39 cellular contexts compared by ENCODE assay signal in the genomic region with DNA sequence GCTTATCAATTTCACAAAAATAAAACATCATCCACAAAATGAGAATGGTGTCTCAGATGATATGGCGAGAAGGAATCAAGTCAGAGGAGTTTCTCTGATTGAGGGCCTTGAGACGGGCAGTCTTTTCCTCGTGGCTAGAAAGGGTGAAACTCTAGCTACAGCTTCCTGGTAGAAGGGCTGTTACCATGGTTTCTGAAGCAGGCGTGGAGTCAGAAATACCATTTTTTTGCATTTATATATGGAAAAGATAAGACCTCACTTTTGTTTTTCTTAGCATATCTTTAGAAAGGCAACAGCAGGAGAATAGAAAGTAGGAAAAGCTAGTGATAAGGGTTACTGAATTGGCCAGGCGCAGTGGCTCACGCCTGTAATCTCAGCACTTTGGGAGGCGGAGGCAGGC. TPM values are rescaled to one million over a fixed set of nuclear protein-coding genes. Genes with fewer than 3 reads are reported as not detected.
"Had no signal": no experiment of that assay in that cellular context is flagged by ENCODE, and none has a peak within 500 bp of the region (broad histone marks: within the 10 kb centered on the region; RNA-seq: fewer than 3 reads in every experiment).

No MANE protein-coding gene starts in this region.

- H3K4me1 ChIP-seq: adrenal gland, body of pancreas, breast epithelium, esophagus muscularis mucosa, gastrocnemius medialis, heart left ventricle had no signal

- H3K36me3 ChIP-seq: adrenal gland, breast epithelium, cardiac muscle cell, esophagus muscularis mucosa, gastrocnemius medialis, heart left ventricle had no signal

- H3K27ac ChIP-seq: adrenal gland, body of pancreas, breast epithelium, cardiac muscle cell, coronary artery, dorsolateral prefrontal cortex, esophagus muscularis mucosa, gastrocnemius medialis, heart left ventricle had no signal

- H3K36me3 Mint-ChIP-seq: activated CD4-positive, alpha-beta memory T cell treated with anti-CD3 and anti-CD28 coated beads for 36 hours; activated CD8-positive, alpha-beta memory T cell treated with anti-CD3 and anti-CD28 coated beads, Interleukin-2, amount 10 ng/mL, durations not matched to agents 7 days and 5 days; activated naive CD4-positive, alpha-beta T cell treated with anti-CD3 and anti-CD28 coated beads, Interleukin-2, amount 50 U/mL, for 24 hours; activated naive CD8-positive, alpha-beta T cell treated with anti-CD3 and anti-CD28 coated beads for 36 hours had no signal

- H3K4me1 Mint-ChIP-seq: activated CD4-positive, alpha-beta T cell treated with anti-CD3 and anti-CD28 coated beads for 36 hours; activated CD4-positive, alpha-beta T cell treated with anti-CD3 and anti-CD28 coated beads, Interleukin-2, amount 10 ng/mL, durations not matched to agents 24 days and 14 days; activated CD8-positive, alpha-beta memory T cell treated with anti-CD3 and anti-CD28 coated beads, Interleukin-2, amount 10 ng/mL, durations not matched to agents 7 days and 5 days; activated naive CD4-positive, alpha-beta T cell treated with anti-CD3 and anti-CD28 coated beads, Interleukin-2, amount 50 U/mL, for 24 hours; activated naive CD8-positive, alpha-beta T cell treated with anti-CD3 and anti-CD28 coated beads for 36 hours; activated naive CD8-positive, alpha-beta T cell treated with anti-CD3 and anti-CD28 coated beads, Interleukin-2, amount 50 U/mL, for 24 hours; endodermal cell had no signal

- H3K4me3 Mint-ChIP-seq: activated CD4-positive, alpha-beta memory T cell treated with anti-CD3 and anti-CD28 coated beads for 36 hours; activated CD4-positive, alpha-beta T cell treated with anti-CD3 and anti-CD28 coated beads for 36 hours; activated CD4-positive, alpha-beta T cell treated with anti-CD3 and anti-CD28 coated beads, Interleukin-2, amount 10 ng/mL, durations not matched to agents 24 days and 14 days; activated CD8-positive, alpha-beta memory T cell treated with anti-CD3 and anti-CD28 coated beads, Interleukin-2, amount 10 ng/mL, durations not matched to agents 7 days and 5 days; activated CD8-positive, alpha-beta T cell treated with anti-CD3 and anti-CD28 coated beads, Interleukin-2, amount 10 ng/mL, durations not matched to agents 7 days and 5 days; activated naive CD4-positive, alpha-beta T cell treated with anti-CD3 and anti-CD28 coated beads for 36 hours; activated naive CD4-positive, alpha-beta T cell treated with anti-CD3 and anti-CD28 coated beads, Interleukin-2, amount 50 U/mL, for 24 hours; activated naive CD8-positive, alpha-beta T cell treated with anti-CD3 and anti-CD28 coated beads for 36 hours; activated naive CD8-positive, alpha-beta T cell treated with anti-CD3 and anti-CD28 coated beads, Interleukin-2, amount 50 U/mL, for 24 hours; activated T-helper 1 cell treated with anti-CD3 and anti-CD28 coated beads, Interleukin-12 subunit alpha, Interleukin-12 subunit beta, Interleukin-2, Interleukin-4 antibody, amounts not matched to agents 30 ng/mL and 10 ng/mL and 1 ng/mL, durations not matched to agents 14 hours and 24 hours and 36 hours; dendritic cell treated with granulocyte-macrophage colony-stimulating factor and Interleukin-4, amounts not matched to agents 40 ng/mL and 50 ng/mL, for 4 days; endodermal cell had no signal

- H3K27me3 ChIP-seq: adrenal gland, body of pancreas, breast epithelium, cardiac muscle cell, dorsolateral prefrontal cortex, esophagus muscularis mucosa, gastrocnemius medialis, heart left ventricle had no signal

- DNase-seq: activated CD4-positive, alpha-beta memory T cell treated with anti-CD3 and anti-CD28 coated beads for 36 hours; activated CD4-positive, alpha-beta T cell treated with anti-CD3 and anti-CD28 coated beads for 36 hours; activated CD4-positive, alpha-beta T cell treated with anti-CD3 and anti-CD28 coated beads, Interleukin-2, amount 10 ng/mL, durations not matched to agents 24 days and 14 days; activated CD4-positive, CD25-positive, alpha-beta regulatory T cell; activated CD4-positive, CD25-positive, alpha-beta regulatory T cell treated with anti-CD3 and anti-CD28 coated beads, Interleukin-2, amount 50 U/mL, for 72 hours; activated CD8-positive, alpha-beta memory T cell treated with anti-CD3 and anti-CD28 coated beads, Interleukin-2, amount 10 ng/mL, durations not matched to agents 7 days and 5 days; activated CD8-positive, alpha-beta memory T cell treated with anti-CD3 and anti-CD28 coated beads, Interleukin-2, amount 50 U/mL, for 4 hours; activated CD8-positive, alpha-beta T cell treated with anti-CD3 and anti-CD28 coated beads, Interleukin-2, amount 10 ng/mL, durations not matched to agents 7 days and 5 days; activated effector memory CD4-positive, alpha-beta T cell treated with anti-CD3 and anti-CD28 coated beads, Interleukin-2, amount 50 U/mL, for 16 hours; activated naive CD4-positive, alpha-beta T cell treated with anti-CD3 and anti-CD28 coated beads for 36 hours; activated naive CD8-positive, alpha-beta T cell treated with anti-CD3 and anti-CD28 coated beads for 36 hours; activated naive CD8-positive, alpha-beta T cell treated with anti-CD3 and anti-CD28 coated beads, Interleukin-2, amount 50 U/mL, for 24 hours; activated T-cell treated with anti-CD3 and anti-CD28 coated beads, Interleukin-2, amount 50 U/mL, for 1 hour; activated T-cell treated with anti-CD3 and anti-CD28 coated beads, Interleukin-2, amount 50 U/mL, for 48 hours; adrenal gland; amygdala; aorta; body of pancreas; central memory CD4-positive, alpha-beta T cell; cerebellar nuclear complex; dorsolateral prefrontal cortex; effector memory CD4-positive, alpha-beta T cell; endodermal cell; erythroblast; foreskin fibroblast; gastrocnemius medialis; glutamatergic neuron; heart left ventricle; T-helper 2 cell had no signal

- H3K9me3 ChIP-seq: adrenal gland, body of pancreas, breast epithelium, esophagus muscularis mucosa, gastrocnemius medialis, heart left ventricle had no signal

- H3K4me3 ChIP-seq: adrenal gland, body of pancreas, breast epithelium, cardiac muscle cell, coronary artery, dorsolateral prefrontal cortex, esophagus muscularis mucosa, gastrocnemius medialis, heart left ventricle had no signal

- H3K27ac Mint-ChIP-seq: activated CD4-positive, alpha-beta memory T cell treated with anti-CD3 and anti-CD28 coated beads for 36 hours; activated CD4-positive, alpha-beta T cell treated with anti-CD3 and anti-CD28 coated beads for 36 hours; activated CD4-positive, alpha-beta T cell treated with anti-CD3 and anti-CD28 coated beads, Interleukin-2, amount 10 ng/mL, durations not matched to agents 24 days and 14 days; activated CD8-positive, alpha-beta memory T cell treated with anti-CD3 and anti-CD28 coated beads, Interleukin-2, amount 10 ng/mL, durations not matched to agents 7 days and 5 days; activated CD8-positive, alpha-beta T cell treated with anti-CD3 and anti-CD28 coated beads, Interleukin-2, amount 10 ng/mL, durations not matched to agents 7 days and 5 days; activated naive CD4-positive, alpha-beta T cell treated with anti-CD3 and anti-CD28 coated beads for 36 hours; activated naive CD4-positive, alpha-beta T cell treated with anti-CD3 and anti-CD28 coated beads, Interleukin-2, amount 50 U/mL, for 24 hours; activated naive CD8-positive, alpha-beta T cell treated with anti-CD3 and anti-CD28 coated beads for 36 hours; activated naive CD8-positive, alpha-beta T cell treated with anti-CD3 and anti-CD28 coated beads, Interleukin-2, amount 50 U/mL, for 24 hours; activated T-helper 1 cell treated with anti-CD3 and anti-CD28 coated beads, Interleukin-12 subunit alpha, Interleukin-12 subunit beta, Interleukin-2, Interleukin-4 antibody, amounts not matched to agents 30 ng/mL and 10 ng/mL and 1 ng/mL, durations not matched to agents 14 hours and 24 hours and 36 hours; activated T-helper 2 cell treated with anti-CD3 and anti-CD28 coated beads, Interferon-gamma antibody, Interleukin-2, Interleukin-4, amounts not matched to agents 10 μg/mL and 5 μg/mL and 100 μg/mL, durations not matched to agents 14 hours and 24 hours and 36 hours; dendritic cell treated with granulocyte-macrophage colony-stimulating factor and Interleukin-4, amounts not matched to agents 40 ng/mL and 50 ng/mL, for 4 days; endodermal cell had no signal

- H3K9me3 Mint-ChIP-seq: activated CD4-positive, alpha-beta memory T cell treated with anti-CD3 and anti-CD28 coated beads for 36 hours; activated CD4-positive, alpha-beta T cell treated with anti-CD3 and anti-CD28 coated beads, Interleukin-2, amount 10 ng/mL, durations not matched to agents 24 days and 14 days; activated naive CD4-positive, alpha-beta T cell treated with anti-CD3 and anti-CD28 coated beads for 36 hours; activated naive CD4-positive, alpha-beta T cell treated with anti-CD3 and anti-CD28 coated beads, Interleukin-2, amount 50 U/mL, for 24 hours; activated naive CD8-positive, alpha-beta T cell treated with anti-CD3 and anti-CD28 coated beads for 36 hours; activated naive CD8-positive, alpha-beta T cell treated with anti-CD3 and anti-CD28 coated beads, Interleukin-2, amount 50 U/mL, for 24 hours; activated T-helper 1 cell treated with anti-CD3 and anti-CD28 coated beads, Interleukin-12 subunit alpha, Interleukin-12 subunit beta, Interleukin-2, Interleukin-4 antibody, amounts not matched to agents 30 ng/mL and 10 ng/mL and 1 ng/mL, durations not matched to agents 14 hours and 24 hours and 36 hours; activated T-helper 2 cell treated with anti-CD3 and anti-CD28 coated beads, Interferon-gamma antibody, Interleukin-2, Interleukin-4, amounts not matched to agents 10 μg/mL and 5 μg/mL and 100 μg/mL, durations not matched to agents 14 hours and 24 hours and 36 hours; endodermal cell had no signal

- H3K27me3 Mint-ChIP-seq: activated CD4-positive, alpha-beta memory T cell treated with anti-CD3 and anti-CD28 coated beads for 36 hours; activated CD4-positive, alpha-beta T cell treated with anti-CD3 and anti-CD28 coated beads for 36 hours; activated CD8-positive, alpha-beta memory T cell treated with anti-CD3 and anti-CD28 coated beads, Interleukin-2, amount 10 ng/mL, durations not matched to agents 7 days and 5 days; activated naive CD4-positive, alpha-beta T cell treated with anti-CD3 and anti-CD28 coated beads, Interleukin-2, amount 50 U/mL, for 24 hours; activated naive CD8-positive, alpha-beta T cell treated with anti-CD3 and anti-CD28 coated beads for 36 hours; activated naive CD8-positive, alpha-beta T cell treated with anti-CD3 and anti-CD28 coated beads, Interleukin-2, amount 50 U/mL, for 24 hours; dendritic cell treated with granulocyte-macrophage colony-stimulating factor and Interleukin-4, amounts not matched to agents 40 ng/mL and 50 ng/mL, for 4 days had no signal

RNA-seq across cellular contexts. Expression of gene SAMD7, which starts 17.3 kb away (rescaled TPM):
- total RNA-seq: activated CD4-positive, alpha-beta memory T cell treated with anti-CD3 and anti-CD28 coated beads for 36 hours; activated CD4-positive, alpha-beta T cell treated with anti-CD3 and anti-CD28 coated beads for 36 hours; activated CD4-positive, alpha-beta T cell treated with anti-CD3 and anti-CD28 coated beads, Interleukin-2, amount 10 ng/mL, durations not matched to agents 24 days and 14 days; activated CD8-positive, alpha-beta memory T cell treated with anti-CD3 and anti-CD28 coated beads for 36 hours; activated CD8-positive, alpha-beta memory T cell treated with anti-CD3 and anti-CD28 coated beads, Interleukin-2, amount 10 ng/mL, durations not matched to agents 7 days and 5 days; activated CD8-positive, alpha-beta T cell treated with anti-CD3 and anti-CD28 coated beads, Interleukin-2, amount 10 ng/mL, durations not matched to agents 7 days and 5 days; activated naive CD4-positive, alpha-beta T cell treated with anti-CD3 and anti-CD28 coated beads for 36 hours; activated naive CD8-positive, alpha-beta T cell treated with anti-CD3 and anti-CD28 coated beads for 36 hours; activated T-helper 1 cell treated with anti-CD3 and anti-CD28 coated beads, Interleukin-12 subunit alpha, Interleukin-12 subunit beta, Interleukin-2, Interleukin-4 antibody, amounts not matched to agents 30 ng/mL and 10 ng/mL and 1 ng/mL, durations not matched to agents 14 hours and 24 hours and 36 hours; activated T-helper 2 cell treated with anti-CD3 and anti-CD28 coated beads, Interferon-gamma antibody, Interleukin-2, Interleukin-4, amounts not matched to agents 10 μg/mL and 5 μg/mL and 100 μg/mL, durations not matched to agents 14 hours and 24 hours and 36 hours; adrenal gland; aorta; body of pancreas; cardiac muscle cell; endodermal cell; esophagus muscularis mucosa; gastrocnemius medialis; heart left ventricle; T-helper 1 cell treated with Interleukin-12 subunit alpha and Interleukin-12 subunit beta and Interleukin-4 antibody, amounts not matched to agents 30 ng/mL and 1 ng/mL, for 36 hours had no signal
- polyA plus RNA-seq: adrenal gland, aorta, cardiac muscle cell, heart left ventricle had no signal

RNA-seq across cellular contexts. Expression of gene LRRC31, which starts 24.4 kb away (rescaled TPM):
- total RNA-seq: activated CD4-positive, alpha-beta memory T cell treated with anti-CD3 and anti-CD28 coated beads for 36 hours; activated CD4-positive, alpha-beta T cell treated with anti-CD3 and anti-CD28 coated beads for 36 hours; activated CD4-positive, alpha-beta T cell treated with anti-CD3 and anti-CD28 coated beads, Interleukin-2, amount 10 ng/mL, durations not matched to agents 24 days and 14 days; activated CD8-positive, alpha-beta memory T cell treated with anti-CD3 and anti-CD28 coated beads for 36 hours; activated CD8-positive, alpha-beta memory T cell treated with anti-CD3 and anti-CD28 coated beads, Interleukin-2, amount 10 ng/mL, durations not matched to agents 7 days and 5 days; activated CD8-positive, alpha-beta T cell treated with anti-CD3 and anti-CD28 coated beads, Interleukin-2, amount 10 ng/mL, durations not matched to agents 7 days and 5 days; activated naive CD4-positive, alpha-beta T cell treated with anti-CD3 and anti-CD28 coated beads for 36 hours; activated naive CD8-positive, alpha-beta T cell treated with anti-CD3 and anti-CD28 coated beads for 36 hours; activated T-helper 1 cell treated with anti-CD3 and anti-CD28 coated beads, Interleukin-12 subunit alpha, Interleukin-12 subunit beta, Interleukin-2, Interleukin-4 antibody, amounts not matched to agents 30 ng/mL and 10 ng/mL and 1 ng/mL, durations not matched to agents 14 hours and 24 hours and 36 hours; adrenal gland; aorta; cardiac muscle cell; endodermal cell; esophagus muscularis mucosa; T-helper 1 cell treated with Interleukin-12 subunit alpha and Interleukin-12 subunit beta and Interleukin-4 antibody, amounts not matched to agents 30 ng/mL and 1 ng/mL, for 36 hours had no signal
- polyA plus RNA-seq: adrenal gland, cardiac muscle cell, heart left ventricle had no signal
